In genomic region chr16:30669026-30670000, GRCh38 we compare ENCODE assay signal across 2 cellular contexts.
TF ChIP-seq lines count a peak whose summit lies in the region.

No MANE protein-coding gene starts in this region.

TF ChIP-seq in HEK293, 187 proteins besides CTCF, POLR2A, EP300 and RAD21:
- TF ChIP-seq GLIS2 (tag by site-specific recombination; IDR thresholded peaks at IDR 0.05) = peak; percentile 46; the same call in 1 of the 2 replicates
- TF ChIP-seq ZNF660 (tag by site-specific recombination; IDR thresholded peaks at IDR 0.05) = no peak

TF ChIP-seq in K562, 482 proteins besides CTCF, POLR2A, EP300 and RAD21:
- TF ChIP-seq PCBP2 (IDR thresholded peaks at IDR 0.05; ENCODE audit: low read depth, low read length, poor library complexity, severe bottlenecking) (no peak), NR2C1 (IDR thresholded peaks at IDR 0.05) (peak; percentile 83), NR2C1 (tag; IDR thresholded peaks at IDR 0.05) (peak; percentile 80), ZNF318 (IDR thresholded peaks at IDR 0.05; ENCODE audit: borderline replicate concordance in 1 of 2, low read depth in 1 of 2) (no peak), ZC3H4 (CRISPR knock-in tag; IDR thresholded peaks at IDR 0.05; ENCODE audit: borderline replicate concordance) (no peak), FIP1L1 (IDR thresholded peaks at IDR 0.05; ENCODE audit: low read depth, low read length, poor library complexity, severe bottlenecking) (no peak), ZEB2 (IDR thresholded peaks at IDR 0.05) (no peak), NFIX (CRISPR knock-in tag; IDR thresholded peaks at IDR 0.05; ENCODE audit: low read depth) (no peak), EHMT2 (IDR thresholded peaks at IDR 0.05) (no peak), RBFOX2 (IDR thresholded peaks at IDR 0.05; ENCODE audit: low read depth, low read length) (peak; percentile 50), KAT8 (IDR thresholded peaks at IDR 0.05; ENCODE audit: low read depth) (no peak), SMARCC2 (IDR thresholded peaks at IDR 0.05; ENCODE audit: low read depth) (no peak), RERE (CRISPR knock-in tag; IDR thresholded peaks at IDR 0.05; ENCODE audit: borderline replicate concordance) (no peak), MAFK (IDR thresholded peaks at IDR 0.05; ENCODE audit: low read length) (no peak), ZNF444 (CRISPR knock-in tag; IDR thresholded peaks at IDR 0.05) (no peak), ZBTB33 (CRISPR knock-in tag; IDR thresholded peaks at IDR 0.05) (peak; percentile 50; the same call in 1 of the 2 replicates), PURB (CRISPR knock-in tag; IDR thresholded peaks at IDR 0.05; ENCODE audit: low read depth) (no peak), ZNF780A (CRISPR knock-in tag; IDR thresholded peaks at IDR 0.05) (no peak), FOXK2 (conservative IDR thresholded peaks at IDR 0.05 in 1 of 2, IDR thresholded peaks at IDR 0.05 in 1 of 2; ENCODE audit: low read depth in 2 of 2) (no peak), GTF3C2 (IDR thresholded peaks at IDR 0.05; ENCODE audit: borderline replicate concordance, extremely low read depth, insufficient read length) (no peak), ZBTB12 (CRISPR knock-in tag; IDR thresholded peaks at IDR 0.05) (no peak), CREB5 (CRISPR knock-in tag; IDR thresholded peaks at IDR 0.05) (no peak), TRIM28 (IDR thresholded peaks at IDR 0.05) (no peak), NR2C2 (CRISPR knock-in tag; IDR thresholded peaks at IDR 0.05) (peak; percentile 54; the same call in 1 of the 2 replicates), NR2C2 (tag; IDR thresholded peaks at IDR 0.05) (peak; percentile 73)
